ENCODE assay signal across 8 cellular contexts in the genomic region with DNA sequence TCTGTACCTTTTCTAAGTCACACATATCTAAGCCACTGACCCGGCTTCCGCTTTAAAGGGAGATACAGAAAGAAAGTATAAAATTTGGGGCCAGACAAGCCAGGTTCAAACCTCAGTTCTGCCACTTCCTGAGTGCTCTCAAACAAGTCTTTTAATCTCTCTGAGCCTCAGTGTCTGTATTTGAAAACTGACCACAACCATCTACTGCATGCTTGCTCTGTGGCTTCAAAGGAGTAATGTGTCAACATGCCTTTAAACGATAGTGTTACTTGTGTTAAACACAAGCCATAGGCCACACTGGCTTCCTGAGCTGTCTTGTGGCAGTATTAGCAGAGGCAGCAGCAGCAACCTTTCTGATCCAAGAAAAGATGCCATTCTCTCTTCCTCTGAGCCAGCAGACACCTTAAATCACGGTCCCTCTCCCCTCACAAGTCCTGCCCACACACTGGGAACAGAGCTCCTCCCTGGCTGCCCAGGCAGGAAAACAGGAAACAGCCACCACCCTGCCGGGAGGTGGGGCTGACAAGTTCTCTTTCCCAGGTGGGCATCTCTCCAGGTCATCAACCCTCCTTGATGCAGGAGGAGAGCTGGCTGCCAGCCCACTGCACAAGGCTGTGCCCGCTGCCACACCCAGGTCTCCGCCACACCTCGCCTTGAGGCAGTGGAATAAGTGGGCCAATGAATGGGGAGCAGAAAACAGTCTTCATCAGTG. TPM values are rescaled to one million over a fixed set of nuclear protein-coding genes. Genes with fewer than 3 reads are reported as not detected.
DNase-seq lines count a peak whose midpoint lies in the region; ATAC-seq and TF ChIP-seq lines count a peak whose summit lies in the region.

No MANE protein-coding gene starts in this region.

- no peak for TF ChIP-seq POLR2A in uterus (IDR thresholded peaks at IDR 0.05)

- no peaks in the 10 kb centered on the region for H3K27me3 ChIP-seq in uterus

- no peaks in the 10 kb centered on the region for H3K36me3 ChIP-seq in uterus

- ATAC-seq in left colon (peak; percentile 98), HG03354 (IDR thresholded peaks at IDR 0.05; ENCODE audit: poor library complexity, severe bottlenecking, unreplicated experiment) (no peak)

- intact Hi-C loops in left colon (cut with DNase I, micrococcal nuclease) = no loop called here
- intact Hi-C loops in uterus (cut with DNase I; ENCODE audit: low total_unique reads) = no loop called here

- H3K27ac ChIP-seq in uterus = peak overlapping the region; percentile 5 to 33

- DNase-seq in DMS153 (lab: John Stamatoyannopoulos, UW) (peak; percentile 76), NCI-H1092 treated with DMSO at 0.1 percent for 48 hours (lab: John Stamatoyannopoulos, UW) (peak; percentile 44), left colon (peak; percentile 90 to 94), uterus (peak; percentile 19 to 46), NCI-H2227 (lab: John Stamatoyannopoulos, UW; ENCODE audit: unreplicated experiment) (no peak), NCI-H774 (lab: John Stamatoyannopoulos, UW) (no peak)
- peak; percentile 24 for DNase-seq in activated gamma-delta T cell treated with anti-CD3 and anti-CD28 coated beads, Interleukin-2, amount 50 U/mL, for 16 hours (ENCODE audit: low read depth)

- H3K4me1 ChIP-seq in uterus = no peaks in the 10 kb centered on the region

- no peak for TF ChIP-seq CTCF in uterus (IDR thresholded peaks at IDR 0.05)

- H3K4me3 ChIP-seq in uterus = no peak overlapping the region

- no peaks in the 10 kb centered on the region for H3K9me3 ChIP-seq in uterus

RNA-seq across cellular contexts. Expression of a gene that starts 10.7 kb away (rescaled TPM):
- total RNA-seq in left colon (1 to 10 TPM; 5.7 to 6.2 TPM), uterus (10 to 100 TPM; 13.1 to 48.8 (median 20.3) TPM)

RNA-seq across cellular contexts. Expression of a gene that starts 44.0 kb away (rescaled TPM):
- total RNA-seq in left colon = under 1 TPM in 1 of 2 donors, not detected in 1; 0.78 TPM
- not detected for total RNA-seq in uterus

Comparison
In these comparisons a context has a peak if more than half of its experiments do, and no peak if none do; other contexts are left out.
1. DNase-seq: peak in DMS153 (single experiment), NCI-H1092 treated with DMSO at 0.1 percent for 48 hours (single experiment), activated gamma-delta T cell treated with anti-CD3 and anti-CD28 coated beads, Interleukin-2, amount 50 U/mL, for 16 hours (single experiment), left colon (2 of 2) and uterus (2 of 2); none in NCI-H2227 (single experiment) and NCI-H774 (single experiment).